1 cellular context compared by ENCODE assay signal in the genomic region with DNA sequence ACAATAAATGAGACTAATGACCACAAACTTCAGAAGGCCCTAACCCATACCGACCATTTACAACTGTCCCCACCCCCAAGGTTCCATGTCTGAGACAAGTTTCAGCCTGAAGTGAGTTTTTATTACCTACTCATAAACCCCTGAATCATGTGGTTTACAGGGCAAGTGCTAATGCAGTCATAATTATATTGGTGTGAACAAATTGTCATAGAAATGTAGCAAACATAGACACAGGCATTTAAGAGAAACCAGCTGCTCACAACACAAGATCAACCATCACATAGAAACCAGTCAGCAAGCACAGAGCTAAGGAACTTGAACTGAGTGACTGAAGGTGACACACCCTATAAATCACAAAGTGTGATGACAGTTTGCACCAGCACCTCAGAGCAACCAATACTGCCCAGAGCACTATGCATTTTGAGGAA.
TF ChIP-seq lines count a peak whose summit lies in the region.

No MANE protein-coding gene starts in this region.

TF ChIP-seq in K562, 482 proteins besides CTCF, POLR2A, EP300 and RAD21 (continued from another document):
- TF ChIP-seq PBX2 (CRISPR knock-in tag; IDR thresholded peaks at IDR 0.05; ENCODE audit: low read depth), result no peak
- peak; percentile 54; the same call in 1 of the 2 replicates for TF ChIP-seq PBX2 (tag; conservative IDR thresholded peaks at IDR 0.05; ENCODE audit: low read depth)
- no peak for TF ChIP-seq ZNF445 (CRISPR knock-in tag; IDR thresholded peaks at IDR 0.05; ENCODE audit: low read depth)
- TF ChIP-seq ZZZ3 (IDR thresholded peaks at IDR 0.05), result no peak
- TF ChIP-seq BRF1 (IDR thresholded peaks at IDR 0.05; ENCODE audit: borderline replicate concordance, extremely low read depth, insufficient read length), result no peak
- TF ChIP-seq PHF20 (IDR thresholded peaks at IDR 0.05; ENCODE audit: partially characterized antibody), result no peak
- no peak for TF ChIP-seq ZNF239 (CRISPR knock-in tag; IDR thresholded peaks at IDR 0.05)
- no peak for TF ChIP-seq IRF1 (CRISPR knock-in tag; IDR thresholded peaks at IDR 0.05; ENCODE audit: borderline replicate concordance)
- TF ChIP-seq MAFG (tag; conservative IDR thresholded peaks at IDR 0.05), result no peak
- TF ChIP-seq ZHX1 (conservative IDR thresholded peaks at IDR 0.05; ENCODE audit: low read length), result no peak
- no peak for TF ChIP-seq ZNF561 (CRISPR knock-in tag; conservative IDR thresholded peaks at IDR 0.05)
